ENCODE assay signal across 8 cellular contexts in the genomic region with DNA sequence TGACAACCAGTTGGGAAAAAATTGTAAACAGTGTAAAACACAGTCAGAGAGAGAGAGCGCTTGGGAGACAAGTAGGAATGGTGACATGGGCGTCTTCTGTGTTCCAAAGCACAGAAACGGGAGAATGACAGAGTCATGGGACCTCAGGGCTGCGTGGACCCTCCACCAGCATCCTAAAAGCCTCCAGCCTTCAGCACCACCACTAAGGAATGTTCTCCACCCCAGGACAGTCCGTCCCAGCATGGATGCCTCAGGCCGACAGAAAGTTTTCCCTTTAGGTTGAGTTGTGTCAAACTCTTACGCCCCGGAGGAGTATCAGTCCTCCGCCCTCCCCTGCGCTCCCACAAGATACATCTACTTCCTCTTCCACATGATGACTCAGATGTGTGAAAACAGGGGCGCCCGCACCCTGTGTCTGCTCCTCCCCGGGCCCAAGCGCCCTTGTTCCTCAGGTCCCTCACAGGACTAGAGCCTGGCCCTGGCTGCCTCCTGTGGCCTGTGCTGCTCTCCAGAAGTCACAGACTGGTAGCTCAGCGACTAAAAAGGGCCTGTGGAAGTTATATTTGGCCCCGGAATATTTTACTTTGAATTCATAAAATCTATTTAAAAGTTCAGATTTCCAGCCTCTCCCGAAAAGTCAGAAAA.
DNase-seq lines count a peak whose midpoint lies in the region; TF ChIP-seq lines count a peak whose summit lies in the region.

No MANE protein-coding gene starts in this region.

- POLR2A ChIA-PET in OCI-LY7 (lab: Charles Lee), result no interaction called here

- H3K79me2 ChIP-seq in osteoblast (ENCODE audit: insufficient read depth, low read length) (no peaks in the 10 kb centered on the region), OCI-LY7 (ENCODE audit: insufficient read depth, low read depth, low read length) (no peaks in the 10 kb centered on the region)

- H3K27ac ChIP-seq in BLaER1 (no peak overlapping the region), HL-60 (replicated peaks) (no peak overlapping the region), left ventricle myocardium inferior (replicated peaks) (no peak overlapping the region), osteoblast (ENCODE audit: low read depth, low read length) (no peak overlapping the region), OCI-LY7 (ENCODE audit: low read depth, low read length, poor library complexity, severe bottlenecking) (no peak overlapping the region)

- H4K20me1 ChIP-seq in BLaER1 (no peaks in the 10 kb centered on the region), osteoblast (ENCODE audit: insufficient read depth, low read length) (no peaks in the 10 kb centered on the region), OCI-LY7 (ENCODE audit: insufficient read depth, low read length) (no peaks in the 10 kb centered on the region)

- intact Hi-C loops in left ventricle myocardium inferior (cut with micrococcal nuclease) (no loop called here), OCI-LY7 (cut with micrococcal nuclease; ENCODE audit: unreplicated experiment) (no loop called here)

- H3K4me3 ChIP-seq in BLaER1, result peak overlapping the region; percentile 22
- H3K4me3 ChIP-seq in HL-60 (replicated peaks; ENCODE audit: insufficient read depth, low read length), result no peak overlapping the region
- no peak overlapping the region for H3K4me3 ChIP-seq in left ventricle myocardium inferior
- no peak overlapping the region for H3K4me3 ChIP-seq in osteoblast (ENCODE audit: insufficient read depth, low read length)
- H3K4me3 ChIP-seq in OCI-LY7 (ENCODE audit: low read depth, low read length, poor library complexity, severe bottlenecking), result no peak overlapping the region

- no peaks in the 10 kb centered on the region; the same call in 1 of the 2 replicates for H3K27me3 ChIP-seq in BLaER1
- peaks cover 9% of the 10 kb centered on the region for H3K27me3 ChIP-seq in HL-60 (ENCODE audit: insufficient read depth, poor library complexity, severe bottlenecking)
- H3K27me3 ChIP-seq in left ventricle myocardium inferior (ENCODE audit: low read depth), result no peaks in the 10 kb centered on the region
- no peaks in the 10 kb centered on the region for H3K27me3 ChIP-seq in osteoblast (ENCODE audit: insufficient read depth, low read length)

- H3K9me3 ChIP-seq in BLaER1 (no peaks in the 10 kb centered on the region), left ventricle myocardium inferior (replicated peaks) (no peaks in the 10 kb centered on the region), osteoblast (ENCODE audit: low read depth, low read length) (no peaks in the 10 kb centered on the region), OCI-LY7 (ENCODE audit: low read length) (no peaks in the 10 kb centered on the region)

- H3K4me1 ChIP-seq in BLaER1 (peaks cover 46% of the 10 kb centered on the region), left ventricle myocardium inferior (peaks cover 23% of the 10 kb centered on the region), osteoblast (ENCODE audit: insufficient read depth, low read length) (peaks cover 20% of the 10 kb centered on the region), OCI-LY7 (ENCODE audit: insufficient read depth, low read length, poor library complexity, severe bottlenecking) (no peaks in the 10 kb centered on the region)

- H3K36me3 ChIP-seq in BLaER1 (no peaks in the 10 kb centered on the region), left ventricle myocardium inferior (no peaks in the 10 kb centered on the region), osteoblast (ENCODE audit: insufficient read depth, low read length) (no peaks in the 10 kb centered on the region), OCI-LY7 (ENCODE audit: insufficient read depth, low read length) (no peaks in the 10 kb centered on the region)

- no TSS peak for BruUV-seq in OCI-LY7 (replicated peaks; lab: Mats Ljungman, UMichigan)

- H3K9ac ChIP-seq in BLaER1, result no peak overlapping the region

- TF ChIP-seq CTCF in HL-60 (IDR thresholded peaks at IDR 0.05; ENCODE audit: insufficient read depth, low read length), result no peak
- TF ChIP-seq CTCF in left ventricle myocardium inferior (IDR thresholded peaks at IDR 0.05; ENCODE audit: borderline replicate concordance), result no peak
- no peak for TF ChIP-seq CTCF in osteoblast (IDR thresholded peaks at IDR 0.05; ENCODE audit: extremely low read depth, low read depth, low read length)
- TF ChIP-seq CTCF in OCI-LY7 (conservative IDR thresholded peaks at IDR 0.05; ENCODE audit: low read length), result no peak

- H3K4me2 ChIP-seq in BLaER1 (peak overlapping the region; percentile 90), osteoblast (ENCODE audit: insufficient read depth, low read length) (no peak overlapping the region), OCI-LY7 (ENCODE audit: low read length) (no peak overlapping the region)

- CTCF ChIA-PET in OCI-LY7 (lab: Charles Lee; ENCODE audit: unreplicated experiment), result no interaction called here

- H3K9me2 ChIP-seq in OCI-LY7 (ENCODE audit: insufficient read depth, low read length), result no peaks in the 10 kb centered on the region

- H2AFZ ChIP-seq in osteoblast (ENCODE audit: low read length), result no peak overlapping the region
- no peak overlapping the region for H2AFZ ChIP-seq in OCI-LY7 (ENCODE audit: low read length)

- peak; percentile 78 to 89 for DNase-seq in HL-60 (ENCODE audit: low read depth in 1 of 2, low spot score in 1 of 2)
- DNase-seq in activated CD8-positive, alpha-beta memory T cell treated with anti-CD3 and anti-CD28 coated beads for 4 hours (ENCODE audit: low read depth in 2 of 2), result peak; percentile 38 to 58
- peak; percentile 50 for DNase-seq in left ventricle myocardium inferior
- peak; percentile 57 for DNase-seq in stimulated activated CD8-positive, alpha-beta memory T cell treated with anti-CD3 and anti-CD28 coated beads, Interleukin-4, amount 100 ng/mL, for 24 hours (ENCODE audit: low read depth)
- no peak for DNase-seq in osteoblast (ENCODE audit: insufficient read length, low spot score, missing footprints)
- DNase-seq in NCI-H146 treated with DMSO at 0.1 percent for 48 hours (lab: John Stamatoyannopoulos, UW; ENCODE audit: unreplicated experiment), result no peak
- no peak for DNase-seq in OCI-LY7 (ENCODE audit: low spot score)

Comparison
In these comparisons a context has a peak if more than half of its experiments do, and no peak if none do; other contexts are left out.
1. DNase-seq: peak in HL-60 (2 of 2), activated CD8-positive, alpha-beta memory T cell treated with anti-CD3 and anti-CD28 coated beads for 4 hours (2 of 2), left ventricle myocardium inferior (single experiment) and stimulated activated CD8-positive, alpha-beta memory T cell treated with anti-CD3 and anti-CD28 coated beads, Interleukin-4, amount 100 ng/mL, for 24 hours (single experiment); none in osteoblast (single experiment), NCI-H146 treated with DMSO at 0.1 percent for 48 hours (single experiment) and OCI-LY7 (single experiment).